ENCODE assay signal across 1 cellular context in the genomic region with DNA sequence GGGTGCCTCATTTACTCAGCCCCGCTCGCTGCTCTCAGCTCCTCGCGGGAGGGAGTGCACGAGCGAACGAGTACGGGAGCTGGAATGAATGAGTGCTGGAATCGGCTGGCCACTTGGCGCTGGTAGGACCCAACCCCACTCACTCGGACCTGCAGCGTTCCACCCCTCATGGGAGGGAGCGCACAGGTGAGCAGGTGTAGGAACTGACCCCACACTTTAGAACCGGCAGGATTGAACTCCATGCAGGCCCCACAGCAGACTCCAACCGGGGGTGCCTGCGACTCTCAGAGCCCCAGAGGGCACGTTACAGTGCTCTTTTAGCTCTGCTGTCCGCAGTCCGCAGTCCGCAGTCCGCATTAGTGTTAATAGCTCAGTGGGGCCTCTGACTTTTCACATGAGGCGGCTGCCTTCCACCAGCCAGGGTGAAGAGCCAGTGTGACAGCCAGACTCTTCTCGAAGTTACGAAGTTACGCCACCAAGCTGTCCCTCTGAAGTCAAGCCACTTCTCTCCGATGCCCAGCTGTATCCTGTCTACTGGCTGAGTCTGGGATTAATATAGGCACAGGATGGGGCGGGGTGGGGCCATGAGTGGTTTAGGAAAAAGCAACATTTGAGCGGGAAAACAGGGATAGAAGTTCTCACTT.
TF ChIP-seq lines count a peak whose summit lies in the region.

No MANE protein-coding gene starts in this region.

TF ChIP-seq in H1, 55 proteins besides CTCF, POLR2A, EP300 and RAD21 (continued from another document):
- TF ChIP-seq, protein P1, sequence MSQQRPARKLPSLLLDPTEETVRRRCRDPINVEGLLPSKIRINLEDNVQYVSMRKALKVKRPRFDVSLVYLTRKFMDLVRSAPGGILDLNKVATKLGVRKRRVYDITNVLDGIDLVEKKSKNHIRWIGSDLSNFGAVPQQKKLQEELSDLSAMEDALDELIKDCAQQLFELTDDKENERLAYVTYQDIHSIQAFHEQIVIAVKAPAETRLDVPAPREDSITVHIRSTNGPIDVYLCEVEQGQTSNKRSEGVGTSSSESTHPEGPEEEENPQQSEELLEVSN (IDR thresholded peaks at IDR 0.05): peak; percentile 91
- TF ChIP-seq SP1 (IDR thresholded peaks at IDR 0.05; ENCODE audit: low read depth, low read length) (no peak), MAFK (IDR thresholded peaks at IDR 0.05; ENCODE audit: low read depth, low read length) (no peak)
